In genomic region chr7:134866581-134866980, GRCh38 we compare ENCODE assay signal across 11 cellular contexts.
A peak's percentile ranks its signal among the peaks of the same experiment; 100 is the strongest.
DNase-seq lines count a peak whose midpoint lies in the region; ATAC-seq, FAIRE-seq and TF ChIP-seq lines count a peak whose summit lies in the region.
"Had no signal": no experiment of that assay in that cellular context is flagged by ENCODE, and none has a peak within 500 bp of the region (broad histone marks: within the 10 kb centered on the region; RNA-seq: fewer than 3 reads in every experiment).

No MANE protein-coding gene starts in this region.

- no peak overlapping the region for H2BK15ac ChIP-seq in IMR-90 (ENCODE audit: low read depth, low read length)
- no peak overlapping the region for H2BK15ac ChIP-seq in mesendoderm (replicated peaks; ENCODE audit: low read depth)

- TF ChIP-seq RAD21 in IMR-90 (IDR thresholded peaks at IDR 0.05; ENCODE audit: low read length): no peak

- no peak overlapping the region for H3K4me3 ChIP-seq in IMR-90 (ENCODE audit: insufficient read depth, low read depth, low read length)
- no peak overlapping the region for H3K4me3 ChIP-seq in mesendoderm (ENCODE audit: low read length)
- peak overlapping the region in 1 of 2 donors; percentile 16 for H3K4me3 ChIP-seq in stomach smooth muscle (ENCODE audit: low read length in 2 of 2)

- TF ChIP-seq CTCF in IMR-90 (conservative IDR thresholded peaks at IDR 0.05; ENCODE audit: low read depth, low read length): no peak

- peaks cover 26% of the 10 kb centered on the region for H3K9me1 ChIP-seq in IMR-90 (ENCODE audit: insufficient read depth, low read length)

- H3K79me1 ChIP-seq in IMR-90 (ENCODE audit: low read depth in 1 of 2, low read length in 2 of 2) (peaks cover 27 to 70% of the 10 kb centered on the region in 2 experiments), mesendoderm (ENCODE audit: low read length) (peaks cover 2% of the 10 kb centered on the region)

- H4K5ac ChIP-seq in IMR-90 (ENCODE audit: low read depth, low read length) (peak overlapping the region; percentile 55), mesendoderm (ENCODE audit: low read length) (no peak overlapping the region)

- H3K4ac ChIP-seq in IMR-90 (ENCODE audit: low read depth, low read length) (peak overlapping the region; percentile 9; the same call in 1 of the 2 replicates), mesendoderm (ENCODE audit: low read depth, low read length) (no peak overlapping the region)

- peak overlapping the region; percentile 79 for H3K4me2 ChIP-seq in IMR-90 (ENCODE audit: low read depth, low read length)
- H3K4me2 ChIP-seq in mesendoderm (ENCODE audit: low read length): no peak overlapping the region

- peaks cover 2% of the 10 kb centered on the region for H3K79me2 ChIP-seq in mesendoderm (ENCODE audit: control insufficient read depth, insufficient read depth, low read length)

- H2AK5ac ChIP-seq in IMR-90 (ENCODE audit: low read depth, low read length) (no peak overlapping the region), mesendoderm (ENCODE audit: low read length) (no peak overlapping the region)

- H2BK20ac ChIP-seq in IMR-90 (ENCODE audit: low read depth, low read length): peak overlapping the region; percentile 1; the same call in 1 of the 2 replicates

- intact Hi-C loops in IMR-90 (cut with micrococcal nuclease): loop anchor here (1.0 kb wide), 1 partner anchor 85 kb away; no protein-coding TSS in a partner anchor

- in situ Hi-C loops in IMR-90 (cut with MboI; ENCODE audit: low sequenced_read_pairs): no loop called here

- peak; percentile 61 for ATAC-seq in IMR-90 (ENCODE audit: low read depth)
- no peak for ATAC-seq in GM19397 (IDR thresholded peaks at IDR 0.05; ENCODE audit: unreplicated experiment)
- ATAC-seq: activated CD8-positive, alpha-beta T cell treated with anti-CD3 and anti-CD28 coated beads for 36 hours; esophagus mucosa had no signal

- FAIRE-seq in endometrium (lab: Jason Lieb, UNC) (peak; percentile 68), RCC 7860 (lab: Jason Lieb, UNC) (no peak)

- no peak overlapping the region for H4K91ac ChIP-seq in IMR-90 (ENCODE audit: insufficient read depth, low read depth, low read length)

- H3K36me3 ChIP-seq in IMR-90 (ENCODE audit: control insufficient read depth, insufficient read depth, low read length): peaks cover 19% of the 10 kb centered on the region
- no peaks in the 10 kb centered on the region for H3K36me3 ChIP-seq in mesendoderm (ENCODE audit: control insufficient read depth, insufficient read depth, low read length)
- peaks cover 14 to 20% of the 10 kb centered on the region in 2 donors for H3K36me3 ChIP-seq in stomach smooth muscle (ENCODE audit: control insufficient read depth in 2 of 2, insufficient read depth in 2 of 2, low read length in 2 of 2)

- peaks cover 62% of the 10 kb centered on the region for H4K20me1 ChIP-seq in IMR-90 (ENCODE audit: insufficient read depth, low read length)

- no peak for TF ChIP-seq POLR2A in IMR-90 (IDR thresholded peaks at IDR 0.05; ENCODE audit: low read depth, low read length)

- H3K9me3 ChIP-seq in IMR-90 (ENCODE audit: control insufficient read depth, insufficient read depth, low read length): no peaks in the 10 kb centered on the region
- H3K9me3 ChIP-seq in stomach smooth muscle (ENCODE audit: control insufficient read depth in 2 of 2, low read length in 2 of 2): no peaks in the 10 kb centered on the region
- H3K9me3 ChIP-seq: Caco-2 had no signal

- H3K14ac ChIP-seq in IMR-90 (replicated peaks; ENCODE audit: low read depth, low read length): peak overlapping the region; percentile 24

- H3K4me1 ChIP-seq in IMR-90 (ENCODE audit: control insufficient read depth, insufficient read depth, low read length) (peaks cover 19% of the 10 kb centered on the region), mesendoderm (ENCODE audit: control insufficient read depth, low read depth, low read length) (peaks cover 5% of the 10 kb centered on the region), stomach smooth muscle (ENCODE audit: control insufficient read depth, insufficient read depth, low read length) (peaks cover 45% of the 10 kb centered on the region)
- H3K4me1 ChIP-seq: Caco-2 had no signal

- H3K56ac ChIP-seq in IMR-90 (ENCODE audit: extremely low read depth, insufficient read depth, low read length) (peak overlapping the region; percentile 36; the same call in 1 of the 2 replicates), mesendoderm (ENCODE audit: low read length) (peak overlapping the region; percentile 26)

- H3K23ac ChIP-seq in IMR-90 (ENCODE audit: low read depth, low read length): peak overlapping the region; percentile 67
- H3K23ac ChIP-seq in mesendoderm (ENCODE audit: low read length): no peak overlapping the region

- peak overlapping the region; percentile 65 for H3K9ac ChIP-seq in IMR-90 (ENCODE audit: low read depth, low read length)
- no peak overlapping the region for H3K9ac ChIP-seq in mesendoderm (ENCODE audit: low read length)
- H3K9ac ChIP-seq in stomach smooth muscle (ENCODE audit: low read length in 2 of 2): peak overlapping the region in 1 of 2 donors; percentile 45

- peak; percentile 55 for DNase-seq in IMR-90
- no peak for DNase-seq in mesendoderm
- no peak for DNase-seq in NCI-H1092 treated with DMSO at 0.1 percent for 48 hours (lab: John Stamatoyannopoulos, UW)
- DNase-seq in activated CD4-positive, alpha-beta T cell treated with anti-CD3 and anti-CD28 coated beads for 4 hours: no peak
- no peak for DNase-seq in RCC 7860 (ENCODE audit: low spot score)
- DNase-seq: activated CD8-positive, alpha-beta T cell treated with anti-CD3 and anti-CD28 coated beads for 36 hours; Caco-2 had no signal

- peak overlapping the region; percentile 6 for H2AFZ ChIP-seq in IMR-90 (replicated peaks; ENCODE audit: low read length, poor library complexity)

- H3K27ac ChIP-seq in IMR-90 (ENCODE audit: insufficient read depth, low read length) (peak overlapping the region; percentile 86), mesendoderm (ENCODE audit: low read depth, low read length) (no peak overlapping the region), stomach smooth muscle (ENCODE audit: low read length) (peak overlapping the region; percentile 73)

- H3K18ac ChIP-seq in IMR-90 (ENCODE audit: low read depth, low read length) (peak overlapping the region; percentile 87), mesendoderm (ENCODE audit: low read length) (peak overlapping the region; percentile 5)

- dilution Hi-C loops in IMR-90 (cut with HindIII; ENCODE audit: low sequenced_read_pairs, unreplicated experiment): no loop called here

- CTCF ChIA-PET in IMR-90 (lab: Yijun Ruan, JAX): interaction anchor here (1.2 kb wide), 1 partner anchor 139 kb away, joined by 4 read pairs; no protein-coding TSS in a partner anchor

- POLR2A ChIA-PET in IMR-90 (lab: Charles Lee; ENCODE audit: unreplicated experiment): no interaction called here

- peak overlapping the region; percentile 87 for H2BK5ac ChIP-seq in IMR-90 (ENCODE audit: low read depth, low read length, poor library complexity, severe bottlenecking)
- no peak overlapping the region for H2BK5ac ChIP-seq in mesendoderm (ENCODE audit: low read length)

- H4K8ac ChIP-seq in IMR-90 (ENCODE audit: low read depth in 2 of 2, low read length in 2 of 2) (peak overlapping the region in 1 of 2 experiments; percentile 83; a peak in 2 of 4 replicates), mesendoderm (ENCODE audit: low read depth, low read length) (no peak overlapping the region)

- no TSS peak for BruUV-seq in IMR-90 (replicated peaks; lab: Mats Ljungman, UMichigan)

- no CpG with 5 or more reads among the region's 7 CpGs for WGBS in IMR-90 (ENCODE audit: extremely low coverage in 2 of 2, insufficient read length in 1 of 2), 2 experiments
- WGBS in mesendoderm (ENCODE audit: extremely low coverage, insufficient coverage, low lambda C conversion rate): no CpG with 5 or more reads among the region's 7 CpGs

- H3K27me3 ChIP-seq in IMR-90 (ENCODE audit: control insufficient read depth, insufficient read depth, low read length) (no peaks in the 10 kb centered on the region), mesendoderm (ENCODE audit: insufficient read depth, low read length, poor library complexity) (no peaks in the 10 kb centered on the region), stomach smooth muscle (ENCODE audit: control insufficient read depth in 1 of 2, insufficient read depth in 2 of 2, low read length in 2 of 2) (no peaks in the 10 kb centered on the region)

- H2AK9ac ChIP-seq in IMR-90 (replicated peaks; ENCODE audit: low read depth, low read length, poor library complexity): no peak overlapping the region

- H2BK120ac ChIP-seq in IMR-90 (ENCODE audit: low read depth, low read length) (peak overlapping the region; percentile 38; the same call in 1 of the 2 replicates), mesendoderm (ENCODE audit: low read depth, low read length) (no peak overlapping the region)

TF ChIP-seq in IMR-90, 13 proteins besides CTCF, POLR2A, EP300 and RAD21 (continues in another document):
- TF ChIP-seq CHD1 (IDR thresholded peaks at IDR 0.05; ENCODE audit: low read depth, low read length) (no peak), RCOR1 (IDR thresholded peaks at IDR 0.05; ENCODE audit: insufficient replicate concordance, low read length) (no peak), MAFK (IDR thresholded peaks at IDR 0.05; ENCODE audit: low read depth, low read length) (no peak), FOS (IDR thresholded peaks at IDR 0.05; ENCODE audit: low read depth, low read length) (no peak), MAZ (IDR thresholded peaks at IDR 0.05; ENCODE audit: borderline replicate concordance, low read depth, low read length) (no peak), SMC3 (IDR thresholded peaks at IDR 0.05; ENCODE audit: low read depth, low read length) (no peak), NFE2L2 (IDR thresholded peaks at IDR 0.05; ENCODE audit: low read depth, low read length) (no peak), ELK1 (IDR thresholded peaks at IDR 0.05; ENCODE audit: borderline replicate concordance, low read depth, low read length) (no peak), USF2 (IDR thresholded peaks at IDR 0.05; ENCODE audit: low read depth, low read length) (no peak), RFX5 (IDR thresholded peaks at IDR 0.05; ENCODE audit: low read depth, low read length) (no peak)
